In genomic region chr16:68071547-68071901, GRCh38 we compare ENCODE assay signal across 21 cellular contexts. TPM values are rescaled to one million over a fixed set of nuclear protein-coding genes. Genes with fewer than 3 reads are reported as not detected.
A peak's percentile ranks its signal among the peaks of the same experiment; 100 is the strongest.
DNase-seq lines count a peak whose midpoint lies in the region; TF ChIP-seq lines count a peak whose summit lies in the region.
"Had no signal": no experiment of that assay in that cellular context is flagged by ENCODE, and none has a peak within 500 bp of the region (broad histone marks: within the 10 kb centered on the region; RNA-seq: fewer than 3 reads in every experiment).

No MANE protein-coding gene starts in this region.

- TF ChIP-seq CTCF in neutrophil (IDR thresholded peaks at IDR 0.05) (no peak), colonic mucosa (IDR thresholded peaks at IDR 0.05) (no peak)

- peaks cover 66% of the 10 kb centered on the region for H3K36me3 Mint-ChIP-seq in T-helper 2 cell treated with Interferon-gamma antibody and Interleukin-4, amounts not matched to agents 5 μg/mL and 100 μg/mL, for 36 hours (ENCODE audit: low read depth)
- peaks cover 22 to 26% of the 10 kb centered on the region in 2 donors for H3K36me3 Mint-ChIP-seq in CD4-positive, alpha-beta memory T cell
- peaks cover 70% of the 10 kb centered on the region for H3K36me3 Mint-ChIP-seq in activated CD4-positive, alpha-beta memory T cell treated with anti-CD3 and anti-CD28 coated beads, Interleukin-2, amount 10 ng/mL, durations not matched to agents 7 days and 5 days (ENCODE audit: low read depth)

- H3K9me3 Mint-ChIP-seq in T-helper 2 cell treated with Interferon-gamma antibody and Interleukin-4, amounts not matched to agents 5 μg/mL and 100 μg/mL, for 36 hours = no peaks in the 10 kb centered on the region
- peaks cover 0 to 2% (median 0%) of the 10 kb centered on the region in 8 donors for H3K9me3 Mint-ChIP-seq in CD4-positive, alpha-beta memory T cell
- no peaks in the 10 kb centered on the region for H3K9me3 Mint-ChIP-seq in activated CD4-positive, alpha-beta memory T cell treated with anti-CD3 and anti-CD28 coated beads, Interleukin-2, amount 10 ng/mL, durations not matched to agents 7 days and 5 days
- H3K9me3 Mint-ChIP-seq: activated T-cell treated with anti-CD3 and anti-CD28 coated beads, Interleukin-2, amount 50 U/mL, for 4 hours had no signal

- H3K27me3 ChIP-seq in CD4-positive, alpha-beta memory T cell (ENCODE audit: insufficient read depth, low read length) = no peaks in the 10 kb centered on the region
- H3K27me3 ChIP-seq in neutrophil (no peaks in the 10 kb centered on the region), colonic mucosa (no peaks in the 10 kb centered on the region)
- H3K27me3 ChIP-seq: spleen, tibial nerve had no signal

- H3K27me3 Mint-ChIP-seq in T-helper 2 cell treated with Interferon-gamma antibody and Interleukin-4, amounts not matched to agents 5 μg/mL and 100 μg/mL, for 36 hours (ENCODE audit: low read depth) = no peaks in the 10 kb centered on the region
- H3K27me3 Mint-ChIP-seq in CD4-positive, alpha-beta memory T cell = no peaks in the 10 kb centered on the region
- H3K27me3 Mint-ChIP-seq in activated CD4-positive, alpha-beta memory T cell treated with anti-CD3 and anti-CD28 coated beads, Interleukin-2, amount 10 ng/mL, durations not matched to agents 7 days and 5 days = no peaks in the 10 kb centered on the region

- peak overlapping the region; percentile 74 for H3K4me3 Mint-ChIP-seq in T-helper 2 cell treated with Interferon-gamma antibody and Interleukin-4, amounts not matched to agents 5 μg/mL and 100 μg/mL, for 36 hours
- H3K4me3 Mint-ChIP-seq in CD4-positive, alpha-beta memory T cell = peak overlapping the region in 4 of 8 donors; percentile 12 to 79 (median 30)
- no peak overlapping the region for H3K4me3 Mint-ChIP-seq in activated CD4-positive, alpha-beta memory T cell treated with anti-CD3 and anti-CD28 coated beads, Interleukin-2, amount 10 ng/mL, durations not matched to agents 7 days and 5 days
- H3K4me3 Mint-ChIP-seq: activated T-cell treated with anti-CD3 and anti-CD28 coated beads, Interleukin-2, amount 50 U/mL, for 4 hours had no signal

- CTCF ChIA-PET in CD4-positive, alpha-beta memory T cell (lab: Charles Lee; ENCODE audit: partially characterized antibody) = interaction anchor here (1.0 to 8.2 kb wide), 8 partner anchors 13 to 193 kb away, joined by 3 to 83 read pairs (median 5); partner anchors contain the start of genes NFATC3 and SLC7A6
- CTCF ChIA-PET in activated CD4-positive, alpha-beta memory T cell treated with anti-CD3 and anti-CD28 coated beads, Interleukin-2, amount 10 ng/mL, durations not matched to agents 7 days and 5 days (lab: Charles Lee) = interaction anchor here (1.1 to 5.1 kb wide), 3 partner anchors 8 to 13 kb away, joined by 3 to 65 read pairs (median 16); partner anchors contain the start of gene NFATC3

- no peak for DNase-seq in T-helper 2 cell treated with Interferon-gamma antibody and Interleukin-4, amounts not matched to agents 5 μg/mL and 100 μg/mL, for 36 hours (ENCODE audit: low spot score)
- DNase-seq in T-helper 2 cell = no peak
- DNase-seq in CD4-positive, alpha-beta memory T cell = no peak
- DNase-seq in activated CD4-positive, alpha-beta memory T cell treated with anti-CD3 and anti-CD28 coated beads, Interleukin-2, amount 10 ng/mL, durations not matched to agents 7 days and 5 days = no peak
- DNase-seq in colonic mucosa = no peak
- DNase-seq in NCI-H2227 treated with DMSO at 0.1 percent for 48 hours (lab: John Stamatoyannopoulos, UW) = no peak
- no peak for DNase-seq in H4 (ENCODE audit: low spot score)
- DNase-seq: activated T-cell treated with anti-CD3 and anti-CD28 coated beads, Interleukin-2, amount 50 U/mL, for 4 hours; amniotic stem cell; caudate nucleus; effector CD8-positive, alpha-beta T cell; NCI-H526 treated with DMSO at 0.1 percent for 48 hours; spleen had no signal

- POLR2A ChIA-PET in CD4-positive, alpha-beta memory T cell (lab: Charles Lee; ENCODE audit: partially characterized antibody) = interaction anchor here (0.6 to 17.1 kb wide), 5 partner anchors 10 to 198 kb away, joined by 3 to 474 read pairs (median 3); partner anchors contain the start of gene NFATC3
- POLR2A ChIA-PET in activated CD4-positive, alpha-beta memory T cell treated with anti-CD3 and anti-CD28 coated beads, Interleukin-2, amount 10 ng/mL, durations not matched to agents 7 days and 5 days (lab: Charles Lee) = interaction anchor here (1.0 to 18.9 kb wide), 5 partner anchors 12 to 89 kb away, joined by 3 to 514 read pairs (median 18); partner anchors contain the start of genes DDX28, DUS2 and NFATC3

- H3K4me1 ChIP-seq in CD4-positive, alpha-beta memory T cell (ENCODE audit: insufficient read depth, low read length) = peaks cover 86% of the 10 kb centered on the region
- H3K4me1 ChIP-seq in neutrophil (ENCODE audit: control insufficient read depth in 1 of 2, insufficient read depth in 1 of 2, low read depth in 1 of 2, low read length in 1 of 2) = peaks cover 52 to 69% of the 10 kb centered on the region in 2 experiments
- peaks cover 8% of the 10 kb centered on the region for H3K4me1 ChIP-seq in colonic mucosa

- peak overlapping the region; percentile 93 for H3K27ac Mint-ChIP-seq in T-helper 2 cell treated with Interferon-gamma antibody and Interleukin-4, amounts not matched to agents 5 μg/mL and 100 μg/mL, for 36 hours
- peak overlapping the region; percentile 43 to 92 (median 89) for H3K27ac Mint-ChIP-seq in CD4-positive, alpha-beta memory T cell
- H3K27ac Mint-ChIP-seq in activated CD4-positive, alpha-beta memory T cell treated with anti-CD3 and anti-CD28 coated beads, Interleukin-2, amount 10 ng/mL, durations not matched to agents 7 days and 5 days = peak overlapping the region; percentile 95

- H3K4me3 ChIP-seq in CD4-positive, alpha-beta memory T cell (ENCODE audit: low read length in 2 of 2) = no peak overlapping the region
- H3K4me3 ChIP-seq in neutrophil (ENCODE audit: low read depth in 1 of 2, low read length in 1 of 2) (no peak overlapping the region), colonic mucosa (no peak overlapping the region)
- H3K4me3 ChIP-seq: lung, tibial nerve had no signal

- no peak overlapping the region for H3K27ac ChIP-seq in CD4-positive, alpha-beta memory T cell (ENCODE audit: low read depth, low read length)
- H3K27ac ChIP-seq in neutrophil (peak overlapping the region; percentile 79), colonic mucosa (no peak overlapping the region)

- H3K9me3 ChIP-seq in CD4-positive, alpha-beta memory T cell (ENCODE audit: control insufficient read depth in 1 of 2, low read length in 2 of 2) = no peaks in the 10 kb centered on the region
- H3K9me3 ChIP-seq in neutrophil = no peaks in the 10 kb centered on the region
- H3K9me3 ChIP-seq in colonic mucosa = no peaks in the 10 kb centered on the region
- H3K9me3 ChIP-seq: spleen, tibial nerve had no signal

- peaks cover 80% of the 10 kb centered on the region for H3K4me1 Mint-ChIP-seq in T-helper 2 cell treated with Interferon-gamma antibody and Interleukin-4, amounts not matched to agents 5 μg/mL and 100 μg/mL, for 36 hours (ENCODE audit: low read depth)
- peaks cover 61 to 91% (median 79%) of the 10 kb centered on the region in 4 donors for H3K4me1 Mint-ChIP-seq in CD4-positive, alpha-beta memory T cell
- H3K4me1 Mint-ChIP-seq in activated CD4-positive, alpha-beta memory T cell treated with anti-CD3 and anti-CD28 coated beads, Interleukin-2, amount 10 ng/mL, durations not matched to agents 7 days and 5 days = peaks cover 88% of the 10 kb centered on the region

- no peak overlapping the region for H3K9ac ChIP-seq in colonic mucosa (ENCODE audit: low read depth in 2 of 2, low read length in 2 of 2)

- intact Hi-C loops in CD4-positive, alpha-beta memory T cell (cut with micrococcal nuclease) = no loop called here
- intact Hi-C loops in colonic mucosa (cut with DNase I) = no loop called here

- no peaks in the 10 kb centered on the region for H3K36me3 ChIP-seq in CD4-positive, alpha-beta memory T cell (ENCODE audit: insufficient read depth, low read length)
- peaks cover 53% of the 10 kb centered on the region for H3K36me3 ChIP-seq in neutrophil
- no peaks in the 10 kb centered on the region for H3K36me3 ChIP-seq in colonic mucosa

RNA-seq across cellular contexts. Expression of gene NFATC3, which starts 13.6 kb away (rescaled TPM):
- total RNA-seq in CD4-positive, alpha-beta memory T cell = 100 to 1,000 TPM; 127 to 134 TPM
- 10 to 100 TPM; 76.5 to 94.9 TPM for polyA plus RNA-seq in CD4-positive, alpha-beta memory T cell
- total RNA-seq in activated CD4-positive, alpha-beta memory T cell treated with anti-CD3 and anti-CD28 coated beads, Interleukin-2, amount 10 ng/mL, durations not matched to agents 7 days and 5 days = 100 to 1,000 TPM; 208 to 209 TPM
- total RNA-seq in colonic mucosa = 10 to 100 TPM; 22.5 to 29.3 TPM
- total RNA-seq in H4 (2014; rRNA removed; shearing (Covaris generic)) = 22.3 and 24.9 TPM in 2 replicates

RNA-seq across cellular contexts. Expression of gene DUS2, which starts 48.4 kb away (rescaled TPM):
- 10 to 100 TPM; 13.8 to 14.6 TPM for total RNA-seq in CD4-positive, alpha-beta memory T cell
- polyA plus RNA-seq in CD4-positive, alpha-beta memory T cell = 10 to 100 TPM in 1 of 2 donors, 1 to 10 TPM in 1; 9.0 to 11.9 TPM
- 10 to 100 TPM; 23.8 to 24.4 TPM for total RNA-seq in activated CD4-positive, alpha-beta memory T cell treated with anti-CD3 and anti-CD28 coated beads, Interleukin-2, amount 10 ng/mL, durations not matched to agents 7 days and 5 days
- total RNA-seq in colonic mucosa = 10 to 100 TPM; 13.1 to 24.6 TPM
- total RNA-seq in H4 (2014; rRNA removed; shearing (Covaris generic)) = 23.6 and 25.3 TPM in 2 replicates

RNA-seq across cellular contexts. Expression of gene DDX28, which starts 48.5 kb away (rescaled TPM):
- 10 to 100 TPM; 16.1 to 17.0 TPM for total RNA-seq in CD4-positive, alpha-beta memory T cell
- 10 to 100 TPM; 36.0 to 55.8 TPM for polyA plus RNA-seq in CD4-positive, alpha-beta memory T cell
- 10 to 100 TPM; 11.6 to 12.3 TPM for total RNA-seq in activated CD4-positive, alpha-beta memory T cell treated with anti-CD3 and anti-CD28 coated beads, Interleukin-2, amount 10 ng/mL, durations not matched to agents 7 days and 5 days
- 10 to 100 TPM in 1 of 2 donors, 1 to 10 TPM in 1; 6.8 to 10.7 TPM for total RNA-seq in colonic mucosa
- total RNA-seq in H4 (2014; rRNA removed; shearing (Covaris generic)) = 15.1 and 19.6 TPM in 2 replicates

RNA-seq across cellular contexts. Expression of gene DPEP2NB, which starts 55.8 kb away (rescaled TPM):
- not detected for total RNA-seq in CD4-positive, alpha-beta memory T cell
- polyA plus RNA-seq in CD4-positive, alpha-beta memory T cell = not detected
- not detected for total RNA-seq in activated CD4-positive, alpha-beta memory T cell treated with anti-CD3 and anti-CD28 coated beads, Interleukin-2, amount 10 ng/mL, durations not matched to agents 7 days and 5 days
- total RNA-seq in colonic mucosa = not detected
- not detected in 2 replicates for total RNA-seq in H4 (2014; rRNA removed; shearing (Covaris generic))
- total RNA-seq: A172; activated T-cell treated with anti-CD3 and anti-CD28 coated beads, Interleukin-2, amount 50 U/mL, for 4 hours; lung; myocyte; posterior vena cava; SK-MEL-5; spleen; tibial nerve had no signal
- polyA plus RNA-seq: BJ, lung, spleen had no signal
